7 cellular contexts compared by ENCODE assay signal in the genomic region with DNA sequence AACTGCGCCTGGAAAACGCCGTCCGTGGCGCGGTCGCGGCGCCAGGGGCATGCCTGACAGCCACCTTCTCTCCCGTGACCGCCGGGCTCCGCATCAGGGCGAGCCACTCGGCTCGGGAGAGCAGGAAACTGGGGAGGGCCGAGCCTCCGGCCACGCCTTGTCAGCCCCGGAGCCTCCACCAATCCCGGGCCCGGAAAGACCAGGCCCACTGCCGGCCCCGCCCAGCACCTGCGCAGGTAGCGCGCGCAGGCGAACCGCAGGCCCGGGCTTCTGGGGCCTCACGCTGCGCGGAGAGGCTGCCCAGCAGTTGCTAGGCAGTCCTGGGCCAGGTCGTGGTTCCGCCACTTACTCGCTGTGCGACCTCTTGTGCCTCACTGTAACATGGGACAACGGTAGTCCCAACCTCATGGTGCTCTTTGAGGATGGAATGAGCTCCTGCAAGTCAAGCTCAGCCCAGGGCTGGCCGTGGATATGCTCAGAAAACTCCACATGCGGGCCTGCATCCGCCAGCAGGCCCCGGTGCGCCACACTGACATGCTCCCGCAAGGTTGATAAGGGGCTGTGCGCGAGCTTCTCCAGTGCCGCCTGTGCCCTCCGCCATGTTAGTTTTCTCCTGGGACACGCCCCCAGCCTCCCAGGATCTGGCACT.
A peak's percentile ranks its signal among the peaks of the same experiment; 100 is the strongest.
DNase-seq lines count a peak whose midpoint lies in the region; ATAC-seq and TF ChIP-seq lines count a peak whose summit lies in the region.

No MANE protein-coding gene starts in this region.

- no peaks in the 10 kb centered on the region for H3K4me1 Mint-ChIP-seq in central memory CD8-positive, alpha-beta T cell

- H3K27ac Mint-ChIP-seq in central memory CD8-positive, alpha-beta T cell (ENCODE audit: low read depth), result no peak overlapping the region

- no peaks in the 10 kb centered on the region for H3K9me3 ChIP-seq in NT2/D1 (ENCODE audit: insufficient read depth, low read length)
- H3K9me3 ChIP-seq in right lobe of liver, result no peaks in the 10 kb centered on the region

- peaks cover 100% of the 10 kb centered on the region for H3K27me3 ChIP-seq in NT2/D1 (ENCODE audit: insufficient read depth, insufficient read length)
- H3K27me3 ChIP-seq in right lobe of liver, result no peaks in the 10 kb centered on the region

- H3K27ac ChIP-seq in right lobe of liver (peak overlapping the region in 1 of 3 donors; percentile 21), substantia nigra (ENCODE audit: low read depth, low read length, poor library complexity, severe bottlenecking) (peak overlapping the region; percentile 84)

- no peaks in the 10 kb centered on the region for H3K36me3 Mint-ChIP-seq in central memory CD8-positive, alpha-beta T cell (ENCODE audit: insufficient read depth)

- no peak for TF ChIP-seq CTCF in right lobe of liver (IDR thresholded peaks at IDR 0.05)

- intact Hi-C loops in right lobe of liver (cut with DNase I), result no loop called here

- H3K9ac ChIP-seq in NT2/D1 (ENCODE audit: insufficient read length, low read depth), result peak overlapping the region; percentile 22

- TF ChIP-seq POLR2A in right lobe of liver (IDR thresholded peaks at IDR 0.05), result peak; percentile 36

- peak overlapping the region; percentile 3 for H3K4me3 Mint-ChIP-seq in central memory CD8-positive, alpha-beta T cell

- H3K4me3 ChIP-seq in NT2/D1 (ENCODE audit: insufficient read length, low read depth) (peak overlapping the region; percentile 36), right lobe of liver (peak overlapping the region; percentile 18 to 39 (median 29))

- ATAC-seq in central memory CD8-positive, alpha-beta T cell (replicated peaks; ENCODE audit: extremely low read depth, poor library complexity, severe bottlenecking), result no peak
- peak; percentile 76 to 87 (median 80) for ATAC-seq in right lobe of liver
- ATAC-seq in HG03442 (IDR thresholded peaks at IDR 0.05; ENCODE audit: unreplicated experiment), result no peak

- H3K27me3 Mint-ChIP-seq in central memory CD8-positive, alpha-beta T cell, result peaks cover 89% of the 10 kb centered on the region

- WGBS in right lobe of liver (ENCODE audit: insufficient coverage, low coverage, low lambda C conversion rate, missing lambda C conversion rate), result 33% methylated on average over 13 of the region's 50 CpGs

- no peaks in the 10 kb centered on the region for H3K9me3 Mint-ChIP-seq in central memory CD8-positive, alpha-beta T cell

- H3K36me3 ChIP-seq in NT2/D1 (ENCODE audit: insufficient read depth, insufficient read length, low read length), result no peaks in the 10 kb centered on the region
- H3K36me3 ChIP-seq in right lobe of liver, result no peaks in the 10 kb centered on the region

- H3K4me1 ChIP-seq in NT2/D1 (ENCODE audit: insufficient read depth, insufficient read length), result no peaks in the 10 kb centered on the region
- peaks cover 0 to 11% (median 5%) of the 10 kb centered on the region in 4 donors for H3K4me1 ChIP-seq in right lobe of liver

- peak; percentile 47 for DNase-seq in NT2/D1 (ENCODE audit: low read depth, low spot score)
- no peak for DNase-seq in central memory CD8-positive, alpha-beta T cell (ENCODE audit: low spot score in 2 of 2)
- peak; percentile 60 to 83 (median 74) for DNase-seq in right lobe of liver
- DNase-seq in substantia nigra (lab: John Stamatoyannopoulos, UW), result no peak
- DNase-seq in EL, result no peak
- no peak for DNase-seq in NCI-H146 (lab: John Stamatoyannopoulos, UW)

Comparison
In these comparisons a context has a peak if more than half of its experiments do, and no peak if none do; other contexts are left out.
1. DNase-seq: peak in NT2/D1 (single experiment) and right lobe of liver (3 of 3); none in central memory CD8-positive, alpha-beta T cell (0 of 2), substantia nigra (0 of 49), EL (single experiment) and NCI-H146 (single experiment).
2. ATAC-seq: peak in right lobe of liver (4 of 4); none in central memory CD8-positive, alpha-beta T cell (single experiment) and HG03442 (single experiment).